Comparison of ENCODE assay signal across 25 cellular contexts in the genomic region with DNA sequence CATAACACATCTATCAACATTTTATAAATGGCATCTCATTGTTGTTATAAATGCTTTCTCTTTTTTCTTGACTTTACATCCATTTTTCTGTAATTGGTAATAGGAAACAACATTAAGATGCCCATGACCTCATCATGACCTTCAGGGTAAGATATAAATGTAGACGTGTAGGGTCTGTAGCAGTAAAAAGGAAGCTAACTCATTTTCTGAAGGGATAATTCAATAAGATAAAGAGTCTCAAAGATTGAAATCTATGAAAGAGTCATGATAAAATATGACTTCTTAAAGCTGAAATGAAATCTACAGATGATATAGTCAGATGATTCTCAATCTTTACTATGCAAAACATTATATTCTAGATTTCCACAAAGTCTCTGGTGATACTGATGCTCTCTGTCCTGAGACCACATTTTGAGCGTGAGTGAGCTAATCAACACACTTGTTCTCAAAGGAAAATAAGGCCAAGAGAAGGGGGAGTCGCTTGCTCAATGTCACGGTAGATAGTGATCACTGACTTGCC. TPM values are rescaled to one million over a fixed set of nuclear protein-coding genes. Genes with fewer than 3 reads are reported as not detected.
"Had no signal": no experiment of that assay in that cellular context is flagged by ENCODE, and none has a peak within 500 bp of the region (broad histone marks: within the 10 kb centered on the region; RNA-seq: fewer than 3 reads in every experiment).

No MANE protein-coding gene starts in this region.

- DNase-seq: colonic mucosa; cortex of kidney; dermis blood vessel endothelial cell; dorsolateral prefrontal cortex; effector CD4-positive, alpha-beta T cell; effector CD8-positive, alpha-beta T cell; effector memory CD4-positive, alpha-beta T cell; effector memory CD8-positive, alpha-beta T cell; endodermal cell; erythroblast; esophagus squamous epithelium; foreskin fibroblast; foreskin keratinocyte; foreskin melanocyte; gastrocnemius medialis; glutamatergic neuron; head of caudate nucleus; heart left ventricle; heart right ventricle had no signal

- FAIRE-seq: endometrium, endothelial cell of umbilical vein, frontal cortex had no signal

- ATAC-seq: effector memory CD8-positive, alpha-beta T cell; esophagus mucosa; foreskin keratinocyte; gastrocnemius medialis; gastroesophageal sphincter; heart left ventricle; heart right ventricle had no signal

RNA-seq across cellular contexts. Expression of gene TPRG1, which starts 38.5 kb away (rescaled TPM):
- polyA plus RNA-seq: hepatocyte had no signal
